Comparison of ENCODE assay signal across 1 cellular context in the genomic region with DNA sequence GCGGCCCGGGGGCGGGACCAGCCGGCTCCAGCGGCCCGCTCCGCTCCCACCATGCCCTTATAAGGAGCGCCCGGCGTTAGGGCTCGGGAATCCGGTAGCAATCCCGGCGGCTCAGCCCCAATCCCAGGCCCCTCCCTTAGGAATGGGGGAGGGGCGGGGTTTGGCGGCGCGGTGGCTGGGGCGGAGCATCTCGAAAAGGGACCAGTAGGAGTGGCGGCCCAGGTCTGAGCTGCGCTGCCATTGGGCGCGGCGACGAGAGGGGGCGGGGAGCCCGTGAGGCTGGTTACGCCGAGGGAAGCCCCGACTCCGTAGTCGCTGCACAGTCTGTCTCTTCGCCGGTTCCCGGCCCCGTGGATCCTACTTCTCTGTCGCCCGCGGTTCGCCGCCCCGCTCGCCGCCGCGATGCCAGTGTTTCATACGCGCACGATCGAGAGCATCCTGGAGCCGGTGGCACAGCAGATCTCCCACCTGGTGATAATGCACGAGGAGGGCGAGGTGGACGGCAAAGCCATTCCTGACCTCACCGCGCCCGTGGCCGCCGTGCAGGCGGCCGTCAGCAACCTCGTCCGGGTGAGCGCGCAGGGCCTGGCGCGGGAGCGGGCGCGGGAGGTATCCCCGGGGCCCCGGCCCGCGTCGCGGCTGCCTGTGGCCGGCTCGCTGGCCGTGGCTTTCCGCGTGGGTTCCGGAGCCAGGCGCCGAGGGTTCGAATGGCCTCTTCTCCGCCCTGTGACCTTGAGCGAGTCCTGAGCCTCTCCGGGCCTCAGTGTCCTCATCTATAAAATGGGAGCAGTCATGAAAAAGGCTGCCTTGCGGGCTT.
TF ChIP-seq lines count a peak whose summit lies in the region.

Gene VCL, plus strand, starts transcription at position 311 of the 817 bp plus-strand sequence. Its CDS starts 92 bp downstream, at position 403.

TF ChIP-seq in HEK293, 187 proteins besides CTCF, POLR2A, EP300 and RAD21 (continued from another document and continues in another):
- TF ChIP-seq PRDM6 (tag by site-specific recombination; IDR thresholded peaks at IDR 0.05) (no peak), ZNF48 (tag by site-specific recombination; IDR thresholded peaks at IDR 0.05) (no peak), TCF7L2 (IDR thresholded peaks at IDR 0.05; ENCODE audit: borderline replicate concordance, low read depth, low read length) (no peak), ZBTB17 (tag by site-specific recombination; IDR thresholded peaks at IDR 0.05) (peak; percentile 74; the same call in 1 of the 2 replicates), BCL11A (tag by site-specific recombination; IDR thresholded peaks at IDR 0.05; ENCODE audit: low read depth) (no peak), ZNF629 (tag by site-specific recombination; IDR thresholded peaks at IDR 0.05) (no peak), EGR2 (tag by site-specific recombination; IDR thresholded peaks at IDR 0.05; ENCODE audit: low read depth) (peak; percentile 20; the same call in 1 of the 2 replicates), ZNF561 (tag by site-specific recombination; IDR thresholded peaks at IDR 0.05; ENCODE audit: borderline replicate concordance) (peak; percentile 69), BCL11B (tag by site-specific recombination; IDR thresholded peaks at IDR 0.05; ENCODE audit: low read depth) (no peak), ZNF292 (tag by site-specific recombination; IDR thresholded peaks at IDR 0.05; ENCODE audit: borderline replicate concordance, low read depth) (no peak), ZBTB1 (tag by site-specific recombination; IDR thresholded peaks at IDR 0.05) (no peak), ZIC2 (tag by site-specific recombination; IDR thresholded peaks at IDR 0.05) (no peak), ZNF426 (tag by site-specific recombination; IDR thresholded peaks at IDR 0.05) (no peak), ZNF2 (tag by site-specific recombination; IDR thresholded peaks at IDR 0.05) (no peak; the same call in none of the 2 replicates), ZNF132 (tag by site-specific recombination; IDR thresholded peaks at IDR 0.05; ENCODE audit: borderline replicate concordance) (no peak), REST (tag by site-specific recombination; IDR thresholded peaks at IDR 0.05) (0 out of 2 replicates have a peak, but pooled peaks have one; percentile 46), ZNF341 (tag by site-specific recombination; IDR thresholded peaks at IDR 0.05; ENCODE audit: low read depth) (peak; percentile 94), ZNF624 (tag by site-specific recombination; IDR thresholded peaks at IDR 0.05) (no peak), ZNF404 (tag by site-specific recombination; IDR thresholded peaks at IDR 0.05) (no peak), ZNF184 (tag by site-specific recombination; IDR thresholded peaks at IDR 0.05) (no peak), ZBTB8A (tag by site-specific recombination; IDR thresholded peaks at IDR 0.05) (peak; percentile 43), ZNF514 (tag by site-specific recombination; IDR thresholded peaks at IDR 0.05) (no peak), ZNF37A (tag by site-specific recombination; IDR thresholded peaks at IDR 0.05) (0 out of 2 replicates have a peak, but pooled peaks have one; percentile 1), ZNF114 (tag by site-specific recombination; IDR thresholded peaks at IDR 0.05) (no peak), SP2 (tag by site-specific recombination; IDR thresholded peaks at IDR 0.05) (peak; percentile 98), KLF8 (tag by site-specific recombination; IDR thresholded peaks at IDR 0.05) (peak; percentile 73; the same call in 1 of the 2 replicates), ZFP69B (tag by site-specific recombination; IDR thresholded peaks at IDR 0.05) (peak; percentile 50; the same call in 1 of the 2 replicates), ZBTB20 (tag by site-specific recombination; IDR thresholded peaks at IDR 0.05) (peak; percentile 90), HOXD13 (CRISPR knock-in tag; IDR thresholded peaks at IDR 0.05; ENCODE audit: borderline replicate concordance) (no peak), ZNF175 (tag by site-specific recombination; IDR thresholded peaks at IDR 0.05) (no peak), HOXC10 (CRISPR knock-in tag; IDR thresholded peaks at IDR 0.05) (no peak), ZNF549 (tag by site-specific recombination; IDR thresholded peaks at IDR 0.05) (no peak), ZNF140 (tag by site-specific recombination; IDR thresholded peaks at IDR 0.05) (no peak), ZEB2 (tag by site-specific recombination; IDR thresholded peaks at IDR 0.05) (peak; percentile 95), ZNF133 (tag by site-specific recombination; IDR thresholded peaks at IDR 0.05) (no peak), ZNF571 (tag by site-specific recombination; IDR thresholded peaks at IDR 0.05) (no peak), ZNF423 (tag by site-specific recombination; IDR thresholded peaks at IDR 0.05) (no peak), ZNF791 (tag by site-specific recombination; IDR thresholded peaks at IDR 0.05) (no peak), ZNF558 (tag by site-specific recombination; IDR thresholded peaks at IDR 0.05) (no peak), ZNF488 (tag by site-specific recombination; IDR thresholded peaks at IDR 0.05) (no peak), ZBTB21 (tag by site-specific recombination; IDR thresholded peaks at IDR 0.05) (no peak), REPIN1 (tag by site-specific recombination; IDR thresholded peaks at IDR 0.05; ENCODE audit: low read depth) (no peak), SP3 (tag by site-specific recombination; IDR thresholded peaks at IDR 0.05) (peak; percentile 96)
- TF ChIP-seq, protein P1, sequence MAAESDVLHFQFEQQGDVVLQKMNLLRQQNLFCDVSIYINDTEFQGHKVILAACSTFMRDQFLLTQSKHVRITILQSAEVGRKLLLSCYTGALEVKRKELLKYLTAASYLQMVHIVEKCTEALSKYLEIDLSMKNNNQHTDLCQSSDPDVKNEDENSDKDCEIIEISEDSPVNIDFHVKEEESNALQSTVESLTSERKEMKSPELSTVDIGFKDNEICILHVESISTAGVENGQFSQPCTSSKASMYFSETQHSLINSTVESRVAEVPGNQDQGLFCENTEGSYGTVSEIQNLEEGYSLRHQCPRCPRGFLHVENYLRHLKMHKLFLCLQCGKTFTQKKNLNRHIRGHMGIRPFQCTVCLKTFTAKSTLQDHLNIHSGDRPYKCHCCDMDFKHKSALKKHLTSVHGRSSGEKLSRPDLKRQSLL (tag by site-specific recombination; IDR thresholded peaks at IDR 0.05): peak; percentile 45; the same call in 1 of the 2 replicates
- TF ChIP-seq, protein P2, sequence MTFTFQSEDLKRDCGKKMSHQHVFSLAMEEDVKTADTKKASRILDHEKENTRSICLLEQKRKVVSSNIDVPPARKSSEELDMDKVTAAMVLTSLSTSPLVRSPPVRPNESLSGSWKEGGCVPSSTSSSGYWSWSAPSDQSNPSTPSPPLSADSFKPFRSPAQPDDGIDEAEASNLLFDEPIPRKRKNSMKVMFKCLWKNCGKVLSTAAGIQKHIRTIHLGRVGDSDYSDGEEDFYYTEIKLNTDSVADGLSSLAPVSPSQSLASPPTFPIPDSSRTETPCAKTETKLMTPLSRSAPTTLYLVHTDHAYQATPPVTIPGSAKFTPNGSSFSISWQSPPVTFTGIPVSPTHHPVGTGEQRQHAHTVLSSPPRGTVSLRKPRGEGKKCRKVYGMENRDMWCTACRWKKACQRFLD (tag by site-specific recombination; IDR thresholded peaks at IDR 0.05): no peak
- TF ChIP-seq, protein P3, sequence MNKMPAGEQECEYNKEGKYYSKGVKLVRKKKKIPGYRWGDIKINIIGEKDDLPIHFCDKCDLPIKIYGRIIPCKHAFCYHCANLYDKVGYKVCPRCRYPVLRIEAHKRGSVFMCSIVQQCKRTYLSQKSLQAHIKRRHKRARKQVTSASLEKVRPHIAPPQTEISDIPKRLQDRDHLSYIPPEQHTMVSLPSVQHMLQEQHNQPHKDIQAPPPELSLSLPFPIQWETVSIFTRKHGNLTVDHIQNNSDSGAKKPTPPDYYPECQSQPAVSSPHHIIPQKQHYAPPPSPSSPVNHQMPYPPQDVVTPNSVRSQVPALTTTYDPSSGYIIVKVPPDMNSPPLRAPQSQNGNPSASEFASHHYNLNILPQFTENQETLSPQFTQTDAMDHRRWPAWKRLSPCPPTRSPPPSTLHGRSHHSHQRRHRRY (tag by site-specific recombination; IDR thresholded peaks at IDR 0.05): no peak
- TF ChIP-seq, protein P4, sequence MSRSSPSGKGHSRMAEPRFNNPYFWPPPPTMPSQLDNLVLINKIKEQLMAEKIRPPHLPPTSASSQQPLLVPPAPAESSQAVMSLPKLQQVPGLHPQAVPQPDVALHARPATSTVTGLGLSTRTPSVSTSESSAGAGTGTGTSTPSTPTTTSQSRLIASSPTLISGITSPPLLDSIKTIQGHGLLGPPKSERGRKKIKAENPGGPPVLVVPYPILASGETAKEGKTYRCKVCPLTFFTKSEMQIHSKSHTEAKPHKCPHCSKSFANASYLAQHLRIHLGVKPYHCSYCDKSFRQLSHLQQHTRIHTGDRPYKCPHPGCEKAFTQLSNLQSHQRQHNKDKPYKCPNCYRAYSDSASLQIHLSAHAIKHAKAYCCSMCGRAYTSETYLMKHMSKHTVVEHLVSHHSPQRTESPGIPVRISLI (tag by site-specific recombination; IDR thresholded peaks at IDR 0.05): no peak
- TF ChIP-seq, protein P5, sequence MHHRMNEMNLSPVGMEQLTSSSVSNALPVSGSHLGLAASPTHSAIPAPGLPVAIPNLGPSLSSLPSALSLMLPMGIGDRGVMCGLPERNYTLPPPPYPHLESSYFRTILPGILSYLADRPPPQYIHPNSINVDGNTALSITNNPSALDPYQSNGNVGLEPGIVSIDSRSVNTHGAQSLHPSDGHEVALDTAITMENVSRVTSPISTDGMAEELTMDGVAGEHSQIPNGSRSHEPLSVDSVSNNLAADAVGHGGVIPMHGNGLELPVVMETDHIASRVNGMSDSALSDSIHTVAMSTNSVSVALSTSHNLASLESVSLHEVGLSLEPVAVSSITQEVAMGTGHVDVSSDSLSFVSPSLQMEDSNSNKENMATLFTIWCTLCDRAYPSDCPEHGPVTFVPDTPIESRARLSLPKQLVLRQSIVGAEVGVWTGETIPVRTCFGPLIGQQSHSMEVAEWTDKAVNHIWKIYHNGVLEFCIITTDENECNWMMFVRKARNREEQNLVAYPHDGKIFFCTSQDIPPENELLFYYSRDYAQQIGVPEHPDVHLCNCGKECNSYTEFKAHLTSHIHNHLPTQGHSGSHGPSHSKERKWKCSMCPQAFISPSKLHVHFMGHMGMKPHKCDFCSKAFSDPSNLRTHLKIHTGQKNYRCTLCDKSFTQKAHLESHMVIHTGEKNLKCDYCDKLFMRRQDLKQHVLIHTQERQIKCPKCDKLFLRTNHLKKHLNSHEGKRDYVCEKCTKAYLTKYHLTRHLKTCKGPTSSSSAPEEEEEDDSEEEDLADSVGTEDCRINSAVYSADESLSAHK (tag by site-specific recombination; IDR thresholded peaks at IDR 0.05): peak; percentile 12; the same call in 1 of the 2 replicates
- TF ChIP-seq, protein P6, sequence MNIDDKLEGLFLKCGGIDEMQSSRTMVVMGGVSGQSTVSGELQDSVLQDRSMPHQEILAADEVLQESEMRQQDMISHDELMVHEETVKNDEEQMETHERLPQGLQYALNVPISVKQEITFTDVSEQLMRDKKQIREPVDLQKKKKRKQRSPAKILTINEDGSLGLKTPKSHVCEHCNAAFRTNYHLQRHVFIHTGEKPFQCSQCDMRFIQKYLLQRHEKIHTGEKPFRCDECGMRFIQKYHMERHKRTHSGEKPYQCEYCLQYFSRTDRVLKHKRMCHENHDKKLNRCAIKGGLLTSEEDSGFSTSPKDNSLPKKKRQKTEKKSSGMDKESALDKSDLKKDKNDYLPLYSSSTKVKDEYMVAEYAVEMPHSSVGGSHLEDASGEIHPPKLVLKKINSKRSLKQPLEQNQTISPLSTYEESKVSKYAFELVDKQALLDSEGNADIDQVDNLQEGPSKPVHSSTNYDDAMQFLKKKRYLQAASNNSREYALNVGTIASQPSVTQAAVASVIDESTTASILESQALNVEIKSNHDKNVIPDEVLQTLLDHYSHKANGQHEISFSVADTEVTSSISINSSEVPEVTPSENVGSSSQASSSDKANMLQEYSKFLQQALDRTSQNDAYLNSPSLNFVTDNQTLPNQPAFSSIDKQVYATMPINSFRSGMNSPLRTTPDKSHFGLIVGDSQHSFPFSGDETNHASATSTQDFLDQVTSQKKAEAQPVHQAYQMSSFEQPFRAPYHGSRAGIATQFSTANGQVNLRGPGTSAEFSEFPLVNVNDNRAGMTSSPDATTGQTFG (tag by site-specific recombination; IDR thresholded peaks at IDR 0.05; ENCODE audit: borderline replicate concordance): no peak
